In the genomic region with DNA sequence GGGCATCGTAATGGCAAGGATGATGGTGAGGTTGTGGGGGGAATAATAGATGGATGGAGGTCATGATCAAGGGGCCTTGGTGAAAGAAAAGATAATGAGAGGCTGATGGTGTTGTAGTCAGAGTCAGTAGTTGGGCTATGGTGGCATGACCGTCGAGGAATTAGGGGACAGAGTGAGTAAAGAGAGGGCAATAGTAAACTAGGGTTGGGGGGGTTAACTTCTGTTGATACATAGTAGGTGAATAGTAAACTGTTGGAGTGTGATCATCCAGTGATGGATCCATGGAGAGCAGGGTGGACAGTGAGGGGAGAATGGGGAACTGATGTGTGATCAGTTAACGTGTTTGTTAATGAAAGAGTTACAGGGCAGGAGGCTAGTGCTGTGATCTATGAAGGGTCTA, we compare ENCODE assay signal across 8 cellular contexts. TPM values are rescaled to one million over a fixed set of nuclear protein-coding genes. Genes with fewer than 3 reads are reported as not detected.
DNase-seq lines count a peak whose midpoint lies in the region; ATAC-seq, FAIRE-seq and TF ChIP-seq lines count a peak whose summit lies in the region.

No MANE protein-coding gene starts in this region.

- H3K4me1 Mint-ChIP-seq in T-cell: peaks cover 20 to 32% (median 25%) of the 10 kb centered on the region in 3 donors

- no peak for TF ChIP-seq POLR2A in sigmoid colon (IDR thresholded peaks at IDR 0.05)

- H3K9me3 ChIP-seq in sigmoid colon: no peaks in the 10 kb centered on the region

- no peak for TF ChIP-seq CTCF in fibroblast of the aortic adventitia (IDR thresholded peaks at IDR 0.05; ENCODE audit: insufficient read depth, low read length)
- TF ChIP-seq CTCF in sigmoid colon (IDR thresholded peaks at IDR 0.05): no peak

- no peaks in the 10 kb centered on the region for H3K9me3 Mint-ChIP-seq in T-cell

- peaks cover 0 to 7% (median 0%) of the 10 kb centered on the region in 4 donors for H3K36me3 ChIP-seq in sigmoid colon

- H3K4me3 ChIP-seq in fibroblast of the aortic adventitia (ENCODE audit: low read depth, low read length) (peak overlapping the region; percentile 82), sigmoid colon (peak overlapping the region in 3 of 4 donors; percentile 58 to 73 (median 67))

- WGBS in sigmoid colon, 2 donors: 60 to 65% methylated on average over 4 of the region's 4 CpGs

- DNase-seq in GM18507 (ENCODE audit: extremely low spot score, insufficient read length, low read depth) (no peak), T-cell (no peak), fibroblast of the aortic adventitia (ENCODE audit: low read depth) (no peak), sigmoid colon (no peak), NCI-H526 treated with DMSO at 0.1 percent for 48 hours (lab: John Stamatoyannopoulos, UW) (no peak), pons (ENCODE audit: low spot score) (no peak), 8988T (no peak)

- CTCF ChIA-PET in T-cell (lab: Charles Lee): no interaction called here

- peak overlapping the region; percentile 77 to 89 (median 84) for H3K27ac ChIP-seq in sigmoid colon

- ATAC-seq in T-cell (replicated peaks in 1 of 4) (no peak), GM21723 (IDR thresholded peaks at IDR 0.05; ENCODE audit: unreplicated experiment) (no peak)

- H3K36me3 Mint-ChIP-seq in T-cell: peaks cover 16% of the 10 kb centered on the region

- intact Hi-C loops in sigmoid colon (cut with DNase I): loop anchor here (2.0 to 10.0 kb wide), 2 partner anchors 32 to 402 kb away; a partner anchor contains a TSS

- H3K4me3 Mint-ChIP-seq in T-cell: peak overlapping the region; percentile 86 to 94 (median 89)

- peaks cover 0 to 12% of the 10 kb centered on the region in 2 donors for H3K27me3 Mint-ChIP-seq in T-cell

- H3K4me1 ChIP-seq in sigmoid colon: peaks cover 0 to 11% (median 4%) of the 10 kb centered on the region in 4 donors

- POLR2A ChIA-PET in T-cell (lab: Charles Lee): no interaction called here

- peak; percentile 52 for FAIRE-seq in GM18507 (lab: Jason Lieb, UNC)

- H3K27ac Mint-ChIP-seq in T-cell: peak overlapping the region; percentile 87 to 93

- TF ChIP-seq EP300 in sigmoid colon (IDR thresholded peaks at IDR 0.05): no peak

- H3K27me3 ChIP-seq in sigmoid colon: no peaks in the 10 kb centered on the region

RNA-seq across cellular contexts. Expression of a gene that starts 0.9 kb away (rescaled TPM):
- total RNA-seq in T-cell (10 to 100 TPM; 51.4 to 64.9 (median 56.8) TPM), fibroblast of the aortic adventitia (ENCODE audit: low replicate concordance) (22.7 and 55.0 TPM in 2 replicates), sigmoid colon (10 to 100 TPM; 24.6 to 39.9 (median 28.4) TPM)
- polyA plus RNA-seq in sigmoid colon: 10 to 100 TPM; 15.6 to 37.4 (median 18.5) TPM

RNA-seq across cellular contexts. Expression of a gene that starts 6.9 kb away (rescaled TPM):
- 10 to 100 TPM; 18.0 to 37.0 (median 26.5) TPM for total RNA-seq in T-cell
- total RNA-seq in fibroblast of the aortic adventitia (ENCODE audit: low replicate concordance): 10.2 and 97.0 TPM in 2 replicates
- total RNA-seq in sigmoid colon: 1 to 10 TPM; 1.9 to 4.6 (median 3.7) TPM
- polyA plus RNA-seq in sigmoid colon: 10 to 100 TPM in 1 of 3 donors, 1 to 10 TPM in 2; 3.7 to 68.4 (median 4.2) TPM

RNA-seq across cellular contexts. Expression of a gene that starts 31.9 kb away (rescaled TPM):
- total RNA-seq in T-cell: 10 to 100 TPM; 16.8 to 21.7 (median 18.6) TPM
- total RNA-seq in fibroblast of the aortic adventitia (ENCODE audit: low replicate concordance): 9.1 and 10.1 TPM in 2 replicates
- 10 to 100 TPM; 12.2 to 13.3 (median 12.9) TPM for total RNA-seq in sigmoid colon
- 1 to 10 TPM; 1.2 to 7.4 (median 3.2) TPM for polyA plus RNA-seq in sigmoid colon

RNA-seq across cellular contexts. Expression of a gene that starts 44.7 kb away (rescaled TPM):
- total RNA-seq in T-cell (10 to 100 TPM; 41.1 to 60.4 (median 46.1) TPM), fibroblast of the aortic adventitia (ENCODE audit: low replicate concordance) (30.7 and 49.2 TPM in 2 replicates), sigmoid colon (10 to 100 TPM; 14.3 to 25.3 (median 18.6) TPM)
- polyA plus RNA-seq in sigmoid colon: 100 to 1,000 TPM in 1 of 3 donors, 10 to 100 TPM in 2; 47.4 to 310 (median 65.4) TPM
